8 cellular contexts compared by ENCODE assay signal in the genomic region with DNA sequence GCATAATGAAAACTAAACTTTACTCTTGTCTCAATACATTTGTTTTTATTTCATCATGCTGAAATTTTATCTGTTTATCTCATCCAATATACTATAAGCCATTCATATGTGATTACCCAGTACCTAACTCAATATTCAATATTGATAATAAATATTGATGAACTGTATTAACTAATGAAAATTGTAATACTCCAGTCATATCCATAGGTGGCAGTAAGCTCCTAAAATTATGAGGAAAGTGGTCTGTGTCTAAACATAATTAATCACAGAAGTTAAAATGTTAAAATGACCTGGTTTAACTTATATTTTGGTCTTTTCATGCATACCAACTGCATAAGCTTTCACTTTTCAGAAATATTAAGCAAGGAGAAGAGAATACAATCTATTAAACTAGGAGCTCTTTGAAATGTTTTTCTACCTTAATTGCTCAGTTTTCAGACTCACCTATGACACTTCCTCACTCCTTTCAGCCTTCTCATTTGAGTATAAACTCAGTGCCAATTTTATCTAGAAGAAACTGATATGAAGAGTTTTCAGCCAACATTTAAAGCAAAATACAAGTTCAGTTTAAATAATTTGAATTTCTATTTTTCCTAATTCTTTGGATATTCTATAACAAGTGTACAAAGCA. TPM values are rescaled to one million over a fixed set of nuclear protein-coding genes. Genes with fewer than 3 reads are reported as not detected.
A peak's percentile ranks its signal among the peaks of the same experiment; 100 is the strongest.
DNase-seq lines count a peak whose midpoint lies in the region; ATAC-seq and TF ChIP-seq lines count a peak whose summit lies in the region.
"Had no signal": no experiment of that assay in that cellular context is flagged by ENCODE, and none has a peak within 500 bp of the region (broad histone marks: within the 10 kb centered on the region; RNA-seq: fewer than 3 reads in every experiment).

No MANE protein-coding gene starts in this region.

- H3K27me3 ChIP-seq in SU-DHL-6 (ENCODE audit: low read length) (no peaks in the 10 kb centered on the region), vagina (no peaks in the 10 kb centered on the region)

- H3K4me1 ChIP-seq in vagina: no peaks in the 10 kb centered on the region

- intact Hi-C loops in vagina (cut with DNase I): no loop called here

- H3K9ac ChIP-seq in SU-DHL-6 (ENCODE audit: low read length): no peak overlapping the region

- no peaks in the 10 kb centered on the region for H3K9me2 ChIP-seq in SU-DHL-6 (replicated peaks; ENCODE audit: insufficient read depth, low read length)

- no peak overlapping the region for H3K27ac ChIP-seq in SU-DHL-6 (ENCODE audit: low read depth, low read length)
- no peak overlapping the region for H3K27ac ChIP-seq in vagina

- peaks cover 20% of the 10 kb centered on the region for H3K9me3 Mint-ChIP-seq in mesothelial cell of epicardium
- H3K9me3 Mint-ChIP-seq: dendritic cell treated with granulocyte-macrophage colony-stimulating factor and Interleukin-4, amounts not matched to agents 40 ng/mL and 50 ng/mL, for 4 days had no signal

- H3K9me3 ChIP-seq in SU-DHL-6 (ENCODE audit: insufficient read depth, low read length) (no peaks in the 10 kb centered on the region), vagina (no peaks in the 10 kb centered on the region)

- no peak for DNase-seq in GM12865 (ENCODE audit: low read depth)
- DNase-seq in mesothelial cell of epicardium (ENCODE audit: low spot score in 2 of 2, unreplicated experiment in 2 of 2): no peak
- no peak for DNase-seq in vagina (ENCODE audit: extremely low spot score in 2 of 2)

- peaks cover 5% of the 10 kb centered on the region for H3K27me3 Mint-ChIP-seq in mesothelial cell of epicardium (ENCODE audit: low read depth)
- H3K27me3 Mint-ChIP-seq: dendritic cell treated with granulocyte-macrophage colony-stimulating factor and Interleukin-4, amounts not matched to agents 40 ng/mL and 50 ng/mL, for 4 days had no signal

- no peak overlapping the region for H3K4me2 ChIP-seq in SU-DHL-6 (ENCODE audit: low read depth, low read length, poor library complexity, severe bottlenecking)

- no peak overlapping the region for H3K4me3 Mint-ChIP-seq in mesothelial cell of epicardium
- H3K4me3 Mint-ChIP-seq: dendritic cell treated with granulocyte-macrophage colony-stimulating factor and Interleukin-4, amounts not matched to agents 40 ng/mL and 50 ng/mL, for 4 days had no signal

- H3F3A ChIP-seq in SU-DHL-6 (ENCODE audit: insufficient read depth): no peaks in the 10 kb centered on the region

- ATAC-seq in HG02884 (IDR thresholded peaks at IDR 0.05; ENCODE audit: unreplicated experiment) (peak; percentile 54), HG03469 (IDR thresholded peaks at IDR 0.05; ENCODE audit: unreplicated experiment) (no peak), HG02840 (IDR thresholded peaks at IDR 0.05; ENCODE audit: low FRiP score, unreplicated experiment) (no peak)

- H3K4me1 Mint-ChIP-seq in mesothelial cell of epicardium: peaks cover 14% of the 10 kb centered on the region

- no peak overlapping the region for H3K4me3 ChIP-seq in GM12865 (ENCODE audit: low read depth, low read length)
- no peak overlapping the region for H3K4me3 ChIP-seq in SU-DHL-6 (ENCODE audit: insufficient read depth, low read length, poor library complexity, severe bottlenecking)
- H3K4me3 ChIP-seq in vagina: no peak overlapping the region

- H3K36me3 ChIP-seq in SU-DHL-6 (ENCODE audit: low read length) (no peaks in the 10 kb centered on the region), vagina (no peaks in the 10 kb centered on the region)

- peak overlapping the region; percentile 45 for H3K27ac Mint-ChIP-seq in mesothelial cell of epicardium
- H3K27ac Mint-ChIP-seq: dendritic cell treated with granulocyte-macrophage colony-stimulating factor and Interleukin-4, amounts not matched to agents 40 ng/mL and 50 ng/mL, for 4 days had no signal

- H3K79me2 ChIP-seq in SU-DHL-6 (ENCODE audit: insufficient read depth, low read length): no peaks in the 10 kb centered on the region

- H2AFZ ChIP-seq in SU-DHL-6 (ENCODE audit: low read depth, low read length, severe bottlenecking): no peak overlapping the region

- H3K36me3 Mint-ChIP-seq in mesothelial cell of epicardium: peaks cover 2% of the 10 kb centered on the region

- TF ChIP-seq CTCF in GM12865 (IDR thresholded peaks at IDR 0.05; ENCODE audit: insufficient read depth, low read depth, low read length, missing control alignments): peak; percentile 28
- TF ChIP-seq CTCF in SU-DHL-6 (IDR thresholded peaks at IDR 0.05; ENCODE audit: insufficient read depth, low read length, poor library complexity, severe bottlenecking): peak; percentile 64
- TF ChIP-seq CTCF in mesothelial cell of epicardium (IDR thresholded peaks at IDR 0.05; ENCODE audit: unreplicated experiment): peak; percentile 75
- TF ChIP-seq CTCF in vagina (IDR thresholded peaks at IDR 0.05): no peak

- H4K20me1 ChIP-seq in SU-DHL-6 (ENCODE audit: low read depth, low read length): no peaks in the 10 kb centered on the region

- no peak for TF ChIP-seq POLR2A in vagina (IDR thresholded peaks at IDR 0.05)

RNA-seq across cellular contexts. Expression of a gene that starts 30.5 kb away (rescaled TPM):
- total RNA-seq in mesothelial cell of epicardium (23.8 to 24.7 TPM (median 24.3 TPM) in 3 replicates), vagina (2.9 TPM)

Comparison
In these comparisons a context has a peak if more than half of its experiments do, and no peak if none do; other contexts are left out.
1. CTCF ChIP-seq: peak in GM12865 (single experiment), SU-DHL-6 (single experiment) and mesothelial cell of epicardium (single experiment); none in vagina (0 of 3).